In genomic region chr4:154441982-154442381, GRCh38 we compare ENCODE assay signal across 1 cellular context.
TF ChIP-seq lines count a peak whose summit lies in the region.

No MANE protein-coding gene starts in this region.

TF ChIP-seq in K562, 482 proteins besides CTCF, POLR2A, EP300 and RAD21 (continued from another document and continues in another):
- 0 out of 2 replicates have a peak, but pooled peaks have one; percentile 56 for TF ChIP-seq ZBTB2 (IDR thresholded peaks at IDR 0.05)
- TF ChIP-seq ZNF282 (CRISPR knock-in tag; IDR thresholded peaks at IDR 0.05) = no peak
- TF ChIP-seq HEY1 (CRISPR knock-in tag; IDR thresholded peaks at IDR 0.05; ENCODE audit: borderline replicate concordance) = no peak
- TF ChIP-seq SP1 (CRISPR knock-in tag; IDR thresholded peaks at IDR 0.05) = no peak
- TF ChIP-seq NEUROD1 (IDR thresholded peaks at IDR 0.05; ENCODE audit: borderline replicate concordance, low read depth, low read length, partially characterized antibody) = no peak
- TF ChIP-seq SRF (CRISPR knock-in tag; IDR thresholded peaks at IDR 0.05) = no peak
- no peak for TF ChIP-seq MIER1 (IDR thresholded peaks at IDR 0.05; ENCODE audit: low read depth)
- TF ChIP-seq XRCC4 (IDR thresholded peaks at IDR 0.05; ENCODE audit: extremely low read depth, insufficient read depth, insufficient read length) = no peak
- no peak for TF ChIP-seq SFPQ (IDR thresholded peaks at IDR 0.05; ENCODE audit: low read depth, low read length)
- no peak for TF ChIP-seq MLX (CRISPR knock-in tag; conservative IDR thresholded peaks at IDR 0.05)
- 0 out of 2 replicates have a peak, but pooled peaks have one; percentile 15 for TF ChIP-seq SMAD4 (CRISPR knock-in tag; conservative IDR thresholded peaks at IDR 0.05)
- no peak for TF ChIP-seq ZZZ3 (IDR thresholded peaks at IDR 0.05)
- TF ChIP-seq CBX8 (IDR thresholded peaks at IDR 0.05; ENCODE audit: borderline replicate concordance, extremely low read depth, low read depth, low read length, poor library complexity, severe bottlenecking) = no peak
- TF ChIP-seq MNT (conservative IDR thresholded peaks at IDR 0.05) = 0 out of 4 replicates have a peak, but pooled peaks of 1 of the 2 experiments have one; percentile 20
- TF ChIP-seq ARID2 (IDR thresholded peaks at IDR 0.05) = no peak
- no peak for TF ChIP-seq ZNF717 (CRISPR knock-in tag; IDR thresholded peaks at IDR 0.05)
- peak; percentile 91 for TF ChIP-seq JUND (IDR thresholded peaks at IDR 0.05; ENCODE audit: borderline replicate concordance, low read depth, low read length)
- TF ChIP-seq JUND (tag; IDR thresholded peaks at IDR 0.05; ENCODE audit: borderline replicate concordance, low read depth, low read length) = peak; percentile 81; the same call in 2 of the 3 replicates
- TF ChIP-seq ZNF316 (IDR thresholded peaks at IDR 0.05) = peak; percentile 20; the same call in 1 of the 2 replicates
- no peak for TF ChIP-seq KDM5B (IDR thresholded peaks at IDR 0.05; ENCODE audit: insufficient replicate concordance, low read depth, low read length)
- TF ChIP-seq PRMT5 (CRISPR knock-in tag; IDR thresholded peaks at IDR 0.05) = no peak
- no peak for TF ChIP-seq PATZ1 (CRISPR knock-in tag; IDR thresholded peaks at IDR 0.05; ENCODE audit: borderline replicate concordance)
- no peak for TF ChIP-seq LEF1 (IDR thresholded peaks at IDR 0.05)
- peak; percentile 43; the same call in 1 of the 2 replicates for TF ChIP-seq STAT5A (IDR thresholded peaks at IDR 0.05; ENCODE audit: borderline replicate concordance, low read length)
- no peak for TF ChIP-seq RBFOX2 (IDR thresholded peaks at IDR 0.05; ENCODE audit: low read depth, low read length)
- TF ChIP-seq PPARD (CRISPR knock-in tag; IDR thresholded peaks at IDR 0.05) = no peak
- no peak for TF ChIP-seq ATF1 (CRISPR knock-in tag; IDR thresholded peaks at IDR 0.05)
- no peak for TF ChIP-seq ATF1 (tag; IDR thresholded peaks at IDR 0.05)
- TF ChIP-seq SLC30A9 (CRISPR knock-in tag; IDR thresholded peaks at IDR 0.05) = no peak
- no peak for TF ChIP-seq ZBTB11 (CRISPR knock-in tag; IDR thresholded peaks at IDR 0.05)
- TF ChIP-seq MAFG (tag; conservative IDR thresholded peaks at IDR 0.05) = peak; percentile 16; the same call in 1 of the 2 replicates
- no peak for TF ChIP-seq TCF7L2 (IDR thresholded peaks at IDR 0.05; ENCODE audit: low read depth, low read length)
- TF ChIP-seq ZNF280A (IDR thresholded peaks at IDR 0.05; ENCODE audit: low read depth, partially characterized antibody) = no peak
- TF ChIP-seq HDGF (IDR thresholded peaks at IDR 0.05) = no peak
- TF ChIP-seq GATAD2A (IDR thresholded peaks at IDR 0.05) = no peak
- TF ChIP-seq MEF2D (tag; conservative IDR thresholded peaks at IDR 0.05; ENCODE audit: low read depth) = no peak
- TF ChIP-seq IFI16 (CRISPR knock-in tag; IDR thresholded peaks at IDR 0.05) = no peak
- peak; percentile 51; the same call in 1 of the 2 replicates for TF ChIP-seq NCOA1 (IDR thresholded peaks at IDR 0.05; ENCODE audit: low read depth)
- TF ChIP-seq BCL6 (CRISPR knock-in tag; IDR thresholded peaks at IDR 0.05) = no peak
- TF ChIP-seq NFE2 (IDR thresholded peaks at IDR 0.05; ENCODE audit: low read depth) = peak; percentile 25; the same call in 1 of the 2 replicates
- TF ChIP-seq ZKSCAN8 (CRISPR knock-in tag; IDR thresholded peaks at IDR 0.05) = no peak
- TF ChIP-seq NFXL1 (CRISPR knock-in tag; IDR thresholded peaks at IDR 0.05) = no peak
- TF ChIP-seq ZNF212 (CRISPR knock-in tag; IDR thresholded peaks at IDR 0.05) = no peak
- TF ChIP-seq CCNT2 (IDR thresholded peaks at IDR 0.05; ENCODE audit: borderline replicate concordance, extremely low read depth, insufficient read length, low read depth, low read length) = no peak
- no peak for TF ChIP-seq ZNF507 (tag; conservative IDR thresholded peaks at IDR 0.05)
- no peak for TF ChIP-seq ELK3 (CRISPR knock-in tag; IDR thresholded peaks at IDR 0.05)
- 0 out of 4 replicates have a peak, but pooled peaks of 1 of the 2 experiments have one; percentile 30 for TF ChIP-seq FOXK2 (conservative IDR thresholded peaks at IDR 0.05 in 1 of 2, IDR thresholded peaks at IDR 0.05 in 1 of 2; ENCODE audit: low read depth in 2 of 2)
- no peak for TF ChIP-seq SMARCA5 (IDR thresholded peaks at IDR 0.05)
- no peak for TF ChIP-seq ZNF395 (CRISPR knock-in tag; IDR thresholded peaks at IDR 0.05)
- peak; percentile 87; the same call in 1 of the 2 replicates for TF ChIP-seq SMARCE1 (IDR thresholded peaks at IDR 0.05)
